Comparison of ENCODE assay signal across 2 cellular contexts in genomic region chr3:121995190-121996137, GRCh38.
TF ChIP-seq lines count a peak whose summit lies in the region.

No MANE protein-coding gene starts in this region.

TF ChIP-seq in Ishikawa, 13 proteins besides CTCF, POLR2A, EP300 and RAD21 (continued from another document):
- TF ChIP-seq, protein P1, sequence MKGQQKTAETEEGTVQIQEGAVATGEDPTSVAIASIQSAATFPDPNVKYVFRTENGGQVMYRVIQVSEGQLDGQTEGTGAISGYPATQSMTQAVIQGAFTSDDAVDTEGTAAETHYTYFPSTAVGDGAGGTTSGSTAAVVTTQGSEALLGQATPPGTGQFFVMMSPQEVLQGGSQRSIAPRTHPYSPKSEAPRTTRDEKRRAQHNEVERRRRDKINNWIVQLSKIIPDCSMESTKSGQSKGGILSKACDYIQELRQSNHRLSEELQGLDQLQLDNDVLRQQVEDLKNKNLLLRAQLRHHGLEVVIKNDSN (IDR thresholded peaks at IDR 0.05): no peak
- TF ChIP-seq CEBPB (IDR thresholded peaks at IDR 0.05): no peak
- TF ChIP-seq, protein P2, sequence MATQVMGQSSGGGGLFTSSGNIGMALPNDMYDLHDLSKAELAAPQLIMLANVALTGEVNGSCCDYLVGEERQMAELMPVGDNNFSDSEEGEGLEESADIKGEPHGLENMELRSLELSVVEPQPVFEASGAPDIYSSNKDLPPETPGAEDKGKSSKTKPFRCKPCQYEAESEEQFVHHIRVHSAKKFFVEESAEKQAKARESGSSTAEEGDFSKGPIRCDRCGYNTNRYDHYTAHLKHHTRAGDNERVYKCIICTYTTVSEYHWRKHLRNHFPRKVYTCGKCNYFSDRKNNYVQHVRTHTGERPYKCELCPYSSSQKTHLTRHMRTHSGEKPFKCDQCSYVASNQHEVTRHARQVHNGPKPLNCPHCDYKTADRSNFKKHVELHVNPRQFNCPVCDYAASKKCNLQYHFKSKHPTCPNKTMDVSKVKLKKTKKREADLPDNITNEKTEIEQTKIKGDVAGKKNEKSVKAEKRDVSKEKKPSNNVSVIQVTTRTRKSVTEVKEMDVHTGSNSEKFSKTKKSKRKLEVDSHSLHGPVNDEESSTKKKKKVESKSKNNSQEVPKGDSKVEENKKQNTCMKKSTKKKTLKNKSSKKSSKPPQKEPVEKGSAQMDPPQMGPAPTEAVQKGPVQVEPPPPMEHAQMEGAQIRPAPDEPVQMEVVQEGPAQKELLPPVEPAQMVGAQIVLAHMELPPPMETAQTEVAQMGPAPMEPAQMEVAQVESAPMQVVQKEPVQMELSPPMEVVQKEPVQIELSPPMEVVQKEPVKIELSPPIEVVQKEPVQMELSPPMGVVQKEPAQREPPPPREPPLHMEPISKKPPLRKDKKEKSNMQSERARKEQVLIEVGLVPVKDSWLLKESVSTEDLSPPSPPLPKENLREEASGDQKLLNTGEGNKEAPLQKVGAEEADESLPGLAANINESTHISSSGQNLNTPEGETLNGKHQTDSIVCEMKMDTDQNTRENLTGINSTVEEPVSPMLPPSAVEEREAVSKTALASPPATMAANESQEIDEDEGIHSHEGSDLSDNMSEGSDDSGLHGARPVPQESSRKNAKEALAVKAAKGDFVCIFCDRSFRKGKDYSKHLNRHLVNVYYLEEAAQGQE (IDR thresholded peaks at IDR 0.05; ENCODE audit: low read depth): no peak

TF ChIP-seq in SK-N-SH, 30 proteins besides CTCF, POLR2A, EP300 and RAD21 (continued from another document):
- TF ChIP-seq TEAD4 (IDR thresholded peaks at IDR 0.05; ENCODE audit: borderline replicate concordance, insufficient read depth): no peak
- TF ChIP-seq, protein P3, sequence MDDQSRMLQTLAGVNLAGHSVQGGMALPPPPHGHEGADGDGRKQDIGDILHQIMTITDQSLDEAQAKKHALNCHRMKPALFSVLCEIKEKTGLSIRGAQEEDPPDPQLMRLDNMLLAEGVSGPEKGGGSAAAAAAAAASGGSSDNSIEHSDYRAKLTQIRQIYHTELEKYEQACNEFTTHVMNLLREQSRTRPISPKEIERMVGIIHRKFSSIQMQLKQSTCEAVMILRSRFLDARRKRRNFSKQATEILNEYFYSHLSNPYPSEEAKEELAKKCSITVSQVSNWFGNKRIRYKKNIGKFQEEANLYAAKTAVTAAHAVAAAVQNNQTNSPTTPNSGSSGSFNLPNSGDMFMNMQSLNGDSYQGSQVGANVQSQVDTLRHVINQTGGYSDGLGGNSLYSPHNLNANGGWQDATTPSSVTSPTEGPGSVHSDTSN (IDR thresholded peaks at IDR 0.05): no peak
- TF ChIP-seq, protein P1 (IDR thresholded peaks at IDR 0.05; ENCODE audit: borderline replicate concordance, low read depth): no peak
- no peak for TF ChIP-seq MAX (IDR thresholded peaks at IDR 0.05; ENCODE audit: low read depth)
- TF ChIP-seq GATA2 (CRISPR knock-in tag; IDR thresholded peaks at IDR 0.05): no peak
- peak; percentile 47 for TF ChIP-seq SMC3 (IDR thresholded peaks at IDR 0.05; ENCODE audit: low read depth, low read length)
- TF ChIP-seq NFIC (IDR thresholded peaks at IDR 0.05; ENCODE audit: borderline replicate concordance): no peak
- TF ChIP-seq FOXJ3 (CRISPR knock-in tag; IDR thresholded peaks at IDR 0.05): no peak
- no peak for TF ChIP-seq IRF3 (IDR thresholded peaks at IDR 0.05; ENCODE audit: low read depth, low read length)
- peak; percentile 39; the same call in 1 of the 2 replicates for TF ChIP-seq ELF1 (IDR thresholded peaks at IDR 0.05)
- TF ChIP-seq MEF2A (IDR thresholded peaks at IDR 0.05; ENCODE audit: borderline replicate concordance, low read depth): no peak
- TF ChIP-seq FOSL2 (IDR thresholded peaks at IDR 0.05; ENCODE audit: borderline replicate concordance, low read depth): no peak; the same call in 1 of the 2 replicates
- no peak for TF ChIP-seq MXI1 (IDR thresholded peaks at IDR 0.05; ENCODE audit: low read depth, low read length)
- no peak for TF ChIP-seq RCOR1 (IDR thresholded peaks at IDR 0.05; ENCODE audit: low read length)
- TF ChIP-seq EZH2phosphoT487 (IDR thresholded peaks at IDR 0.05; ENCODE audit: borderline replicate concordance, low read depth): no peak
- peak; percentile 38; the same call in 1 of the 2 replicates for TF ChIP-seq TCF12 (IDR thresholded peaks at IDR 0.05)
- no peak for TF ChIP-seq GABPA (IDR thresholded peaks at IDR 0.05; ENCODE audit: low read depth)
- TF ChIP-seq, protein P2 (IDR thresholded peaks at IDR 0.05; ENCODE audit: low read depth, low read length): no peak
- no peak for TF ChIP-seq SIN3A (IDR thresholded peaks at IDR 0.05; ENCODE audit: borderline replicate concordance, low read depth, low read length)
- no peak for TF ChIP-seq POLR2AphosphoS5 (IDR thresholded peaks at IDR 0.05; ENCODE audit: low read depth, low read length)
- no peak for TF ChIP-seq YY1 (IDR thresholded peaks at IDR 0.05; ENCODE audit: low read depth)
- no peak for TF ChIP-seq NRF1 (IDR thresholded peaks at IDR 0.05; ENCODE audit: low read depth, low read length)
- no peak for TF ChIP-seq RFX5 (IDR thresholded peaks at IDR 0.05; ENCODE audit: low read length)
- no peak for TF ChIP-seq FOXM1 (IDR thresholded peaks at IDR 0.05; ENCODE audit: low read depth)
- TF ChIP-seq JUND (IDR thresholded peaks at IDR 0.05): 0 out of 2 replicates have a peak, but pooled peaks have one; percentile 9
- TF ChIP-seq USF2 (IDR thresholded peaks at IDR 0.05; ENCODE audit: borderline replicate concordance, low read depth, low read length): no peak
